ENCODE assay signal across 1 cellular context in genomic region chr17:27385626-27386025, GRCh38.
TF ChIP-seq lines count a peak whose summit lies in the region.

No MANE protein-coding gene starts in this region.

TF ChIP-seq in Ishikawa, 13 proteins besides CTCF, POLR2A, EP300 and RAD21 (continued from another document):
- no peak for TF ChIP-seq REST (IDR thresholded peaks at IDR 0.05; ENCODE audit: low read depth)
- TF ChIP-seq ZBTB7A (IDR thresholded peaks at IDR 0.05; ENCODE audit: low read depth): no peak
